Comparison of ENCODE assay signal across 16 cellular contexts in the genomic region with DNA sequence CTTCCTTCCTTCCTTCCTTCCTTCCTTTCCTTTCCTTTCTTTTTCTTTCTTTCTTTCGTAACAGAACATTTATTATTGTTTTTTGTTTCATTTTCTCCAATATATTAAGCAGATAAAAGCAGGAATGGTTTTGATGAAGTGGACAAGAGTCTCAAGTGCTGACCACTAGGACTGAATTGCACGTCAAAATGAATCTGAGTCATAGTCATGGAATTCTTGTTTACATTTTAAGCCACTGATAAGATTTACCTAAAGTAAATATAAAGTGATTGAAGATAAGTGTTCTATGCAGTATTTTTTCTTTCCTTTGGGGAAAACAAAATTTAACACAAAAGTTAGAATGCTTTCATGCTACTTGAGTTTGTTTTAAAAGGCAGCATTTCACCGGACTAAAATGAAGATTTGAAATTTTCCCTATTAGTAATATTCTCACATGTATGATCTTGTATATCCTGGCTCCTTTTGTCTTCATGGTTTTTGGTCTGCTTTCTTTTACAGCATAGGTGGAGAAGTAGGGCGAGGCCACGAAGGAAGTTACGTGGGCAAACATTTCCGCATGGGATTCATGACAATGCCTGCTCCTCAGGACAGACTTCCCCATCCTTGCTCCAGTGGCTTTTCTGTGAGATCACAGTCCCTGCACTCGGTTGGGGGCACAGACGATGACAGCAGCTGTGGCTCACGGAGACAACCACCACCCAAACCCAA.
DNase-seq lines count a peak whose midpoint lies in the region; ATAC-seq and TF ChIP-seq lines count a peak whose summit lies in the region.
"Had no signal": no experiment of that assay in that cellular context is flagged by ENCODE, and none has a peak within 500 bp of the region (broad histone marks: within the 10 kb centered on the region; RNA-seq: fewer than 3 reads in every experiment).

No MANE protein-coding gene starts in this region.

- H3K79me2 ChIP-seq in Karpas-422 (ENCODE audit: low read length), result no peaks in the 10 kb centered on the region

- DNase-seq in Calu3 (no peak), Karpas-422 (no peak), brain microvascular endothelial cell (peak; percentile 36), mucosa of descending colon (no peak), NCI-H2029 treated with DMSO at 0.1 percent for 48 hours (lab: John Stamatoyannopoulos, UW) (no peak), NAMALWA (ENCODE audit: low spot score) (no peak), mesenteric fat pad (ENCODE audit: low spot score) (no peak)
- no peak for DNase-seq in stimulated activated CD4-positive, alpha-beta T cell treated with anti-CD3 and anti-CD28 coated beads, Interleukin-4, amount 100 ng/mL, for 1 hour
- DNase-seq: activated CD8-positive, alpha-beta memory T cell treated with anti-CD3 and anti-CD28 coated beads, Interleukin-2, amount 50 U/mL, for 48 hours; activated naive CD4-positive, alpha-beta T cell; DMS79 treated with DMSO at 0.1 percent for 48 hours; NCI-H1105; NCI-H2227 treated with DMSO at 0.1 percent for 48 hours; SHP77 treated with DMSO at 0.1 percent for 48 hours; stimulated activated CD4-positive, alpha-beta T cell treated with anti-CD3 and anti-CD28 coated beads, Interleukin-15, amount 100 ng/mL, for 24 hours had no signal

- peaks cover 17% of the 10 kb centered on the region for H3K4me1 Mint-ChIP-seq in Calu3 (ENCODE audit: low read depth, unreplicated experiment)

- BruUV-seq in Calu3 (replicated peaks; lab: Mats Ljungman, UMichigan), result no TSS peak

- H3K27me3 ChIP-seq in Karpas-422 (ENCODE audit: low read length) (no peaks in the 10 kb centered on the region), brain microvascular endothelial cell (replicated peaks) (no peaks in the 10 kb centered on the region)
- H3K27me3 ChIP-seq: BLaER1 had no signal

- H3K27ac ChIP-seq in Karpas-422 (ENCODE audit: low read length) (no peak overlapping the region), brain microvascular endothelial cell (no peak overlapping the region)
- H3K27ac ChIP-seq: BLaER1 had no signal

- no peaks in the 10 kb centered on the region for H3K9me2 ChIP-seq in Karpas-422 (replicated peaks; ENCODE audit: insufficient read depth, low read length)

- peak overlapping the region; percentile 62 for H3K27ac Mint-ChIP-seq in Calu3 (ENCODE audit: unreplicated experiment)

- no peaks in the 10 kb centered on the region for H3K9me3 ChIP-seq in Karpas-422 (ENCODE audit: low read length)
- no peaks in the 10 kb centered on the region for H3K9me3 ChIP-seq in mucosa of descending colon
- H3K9me3 ChIP-seq: BLaER1 had no signal

- intact Hi-C loops in Calu3 (cut with micrococcal nuclease; ENCODE audit: unreplicated experiment), result loop anchor here (5.0 kb wide), 1 partner anchor 36 kb away; no protein-coding TSS in a partner anchor
- intact Hi-C loops in mucosa of descending colon (cut with DNase I, micrococcal nuclease), result no loop called here

- 0 out of 2 replicates have a peak overlapping the region, but pooled peaks have one; percentile 30 for H2AFZ ChIP-seq in Karpas-422 (ENCODE audit: low read length)

- no peak overlapping the region for H3K9ac ChIP-seq in Karpas-422 (ENCODE audit: low read length)
- H3K9ac ChIP-seq: BLaER1 had no signal

- no peak overlapping the region for H3K4me3 Mint-ChIP-seq in Calu3 (ENCODE audit: low read depth, unreplicated experiment)

- H4K20me1 ChIP-seq in Karpas-422 (ENCODE audit: insufficient read depth, low read depth, low read length), result no peaks in the 10 kb centered on the region
- H4K20me1 ChIP-seq: BLaER1 had no signal

- H3K4me2 ChIP-seq in Karpas-422 (ENCODE audit: low read depth, low read length, poor library complexity, severe bottlenecking), result no peak overlapping the region
- H3K4me2 ChIP-seq: BLaER1 had no signal

- CTCF ChIA-PET in Calu3 (lab: Charles Lee), result no interaction called here

- H3K4me1 ChIP-seq in Karpas-422 (ENCODE audit: low read length) (no peaks in the 10 kb centered on the region), mucosa of descending colon (ENCODE audit: low read depth) (no peaks in the 10 kb centered on the region)
- H3K4me1 ChIP-seq: BLaER1 had no signal

- no peaks in the 10 kb centered on the region for H3K36me3 ChIP-seq in Karpas-422 (ENCODE audit: insufficient read depth, low read length)
- H3K36me3 ChIP-seq in brain microvascular endothelial cell (replicated peaks), result no peaks in the 10 kb centered on the region
- no peaks in the 10 kb centered on the region for H3K36me3 ChIP-seq in mucosa of descending colon (ENCODE audit: low read depth)
- H3K36me3 ChIP-seq: BLaER1 had no signal

- H3K36me3 Mint-ChIP-seq in Calu3 (ENCODE audit: insufficient read depth, unreplicated experiment), result no peaks in the 10 kb centered on the region

- no peaks in the 10 kb centered on the region for H3K9me3 Mint-ChIP-seq in Calu3 (ENCODE audit: low read depth, unreplicated experiment)

- peak; percentile 51 for ATAC-seq in mucosa of descending colon

- in situ Hi-C loops in brain microvascular endothelial cell (cut with HindIII; ENCODE audit: low pct_ligation_motif_present, low sequenced_read_pairs), result no loop called here

- TF ChIP-seq CTCF in Calu3 (IDR thresholded peaks at IDR 0.05; ENCODE audit: unreplicated experiment) (no peak), brain microvascular endothelial cell (IDR thresholded peaks at IDR 0.05; ENCODE audit: low read depth, low read length, missing control alignments) (no peak), mucosa of descending colon (IDR thresholded peaks at IDR 0.05) (no peak)

- H3K4me3 ChIP-seq in Karpas-422 (ENCODE audit: low read length), result no peak overlapping the region
- H3K4me3 ChIP-seq in brain microvascular endothelial cell (ENCODE audit: low read depth, low read length), result no peak overlapping the region
- H3K4me3 ChIP-seq in mucosa of descending colon, result no peak overlapping the region
- H3K4me3 ChIP-seq: BLaER1 had no signal

- H3K27me3 Mint-ChIP-seq in Calu3 (ENCODE audit: unreplicated experiment), result peaks cover 25% of the 10 kb centered on the region
